In the genomic region with DNA sequence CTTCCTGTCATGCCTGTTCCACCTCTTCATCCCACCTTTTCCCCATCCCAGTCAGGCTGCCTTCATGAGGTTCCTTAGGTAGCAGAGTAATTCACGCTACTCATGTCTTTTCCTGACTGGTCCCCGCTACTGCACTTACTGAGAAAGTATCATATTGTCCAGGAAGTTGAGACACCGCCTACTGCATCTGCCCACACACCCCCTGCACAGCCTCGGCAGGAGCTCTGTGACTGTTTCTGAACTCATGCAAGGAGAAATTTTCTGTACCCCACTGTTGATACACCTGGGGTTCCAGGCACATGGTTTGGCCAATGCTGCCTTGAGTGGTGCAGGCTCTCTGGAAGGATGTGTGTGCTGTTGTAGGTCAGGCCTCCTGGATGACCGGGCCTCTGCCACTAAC, we compare ENCODE assay signal across 12 cellular contexts. TPM values are rescaled to one million over a fixed set of nuclear protein-coding genes. Genes with fewer than 3 reads are reported as not detected.
DNase-seq lines count a peak whose midpoint lies in the region; ATAC-seq, FAIRE-seq and TF ChIP-seq lines count a peak whose summit lies in the region.
"Had no signal": no experiment of that assay in that cellular context is flagged by ENCODE, and none has a peak within 500 bp of the region (broad histone marks: within the 10 kb centered on the region; RNA-seq: fewer than 3 reads in every experiment).

No MANE protein-coding gene starts in this region.

- H3K4me2 ChIP-seq in HepG2 (ENCODE audit: low read depth, low read length), result no peak overlapping the region

- 98% methylated on average over 5 of the region's 5 CpGs for WGBS in HepG2 (ENCODE audit: low lambda C conversion rate)

- H3K36me3 ChIP-seq in HepG2 (replicated peaks in 1 of 2; ENCODE audit: control insufficient read depth in 1 of 2, insufficient read depth in 2 of 2, low read length in 2 of 2), result peaks cover 2 to 41% of the 10 kb centered on the region in 2 experiments; a peak in 4 of 5 replicates

- no TSS peak for BruUV-seq in HepG2 (replicated peaks; lab: Mats Ljungman, UMichigan)

- intact Hi-C loops in HepG2 (cut with micrococcal nuclease; ENCODE audit: unreplicated experiment), result no loop called here

- TF ChIP-seq CTCF in HepG2 (CRISPR knock-in tag; IDR thresholded peaks at IDR 0.05), result no peak

- H3K27me3 ChIP-seq in HepG2 (ENCODE audit: control insufficient read depth in 1 of 2, insufficient read depth in 2 of 2, low read length in 2 of 2), result no peaks in the 10 kb centered on the region
- H3K27me3 ChIP-seq: transverse colon had no signal

- POLR2A ChIA-PET in HepG2 (lab: Yijun Ruan, JAX), result no interaction called here

- H3K4me1 ChIP-seq in HepG2 (ENCODE audit: insufficient read depth, low read length), result no peaks in the 10 kb centered on the region
- H3K4me1 ChIP-seq: transverse colon had no signal

- CTCF ChIA-PET in HepG2 (lab: Yijun Ruan, JAX; ENCODE audit: low intra/inter-chr PET ratio, low total read pairs), result no interaction called here

- no peak for TF ChIP-seq RAD21 in HepG2 (CRISPR knock-in tag; IDR thresholded peaks at IDR 0.05)

- no peak for FAIRE-seq in HepG2 (lab: Jason Lieb, UNC)

- H4K20me1 ChIP-seq in HepG2 (ENCODE audit: insufficient read depth, low read length), result no peaks in the 10 kb centered on the region

- H3K27ac ChIP-seq in HepG2 (ENCODE audit: extremely low read length, insufficient read depth, low read length), result no peak overlapping the region
- H3K27ac ChIP-seq: 22Rv1, GM23248, transverse colon had no signal

- H3K9me3 ChIP-seq in HepG2 (ENCODE audit: low read length), result no peaks in the 10 kb centered on the region
- H3K9me3 ChIP-seq: transverse colon had no signal

- no peak for TF ChIP-seq POLR2A in HepG2 (IDR thresholded peaks at IDR 0.05; ENCODE audit: insufficient read depth in 1 of 2, low read depth in 2 of 2, low read length in 2 of 2)

- H3K79me2 ChIP-seq in HepG2 (ENCODE audit: insufficient read depth, low read length), result no peaks in the 10 kb centered on the region

- peak in 3 of 4 experiments; percentile 4 to 13 (median 8) for DNase-seq in activated CD4-positive, CD25-positive, alpha-beta regulatory T cell (lab: John Stamatoyannopoulos, UW)
- DNase-seq in activated CD4-positive, CD25-positive, alpha-beta regulatory T cell treated with anti-CD3 and anti-CD28 coated beads, Interleukin-2, amount 50 U/mL, for 72 hours, result no peak
- peak; percentile 38 for DNase-seq in activated T-cell treated with anti-CD3 and anti-CD28 coated beads for 24 hours (ENCODE audit: low read depth)
- DNase-seq in effector CD8-positive, alpha-beta T cell (lab: John Stamatoyannopoulos, UW), result peak; percentile 3
- peak; percentile 65 to 67 for DNase-seq in stimulated activated CD8-positive, alpha-beta memory T cell treated with anti-CD3 and anti-CD28 coated beads, Interleukin-7, amount 100 ng/mL, for 4 hours (ENCODE audit: low read depth in 2 of 2)
- DNase-seq in HepG2 (ENCODE audit: low spot score), result no peak
- DNase-seq: NCI-H1417 treated with DMSO at 0.1 percent for 48 hours, transverse colon had no signal

- ATAC-seq in HepG2 (no peak), HG03045 (IDR thresholded peaks at IDR 0.05; ENCODE audit: unreplicated experiment) (no peak), GM21529 (IDR thresholded peaks at IDR 0.05; ENCODE audit: unreplicated experiment) (no peak)

- no peak overlapping the region for H3K9ac ChIP-seq in HepG2 (ENCODE audit: insufficient read depth, low read depth, low read length)
- H3K9ac ChIP-seq: GM23248 had no signal

- in situ Hi-C loops in HepG2 (cut with HindIII; ENCODE audit: extremely low pct_ligation_motif_present, low pct_unique_long_range_greater_than_20kb), result loop anchor here (25.0 kb wide), 1 partner anchor 458 kb away; no protein-coding TSS in a partner anchor

- TF ChIP-seq EP300 in HepG2 (IDR thresholded peaks at IDR 0.05; ENCODE audit: low read depth in 2 of 2, low read length in 2 of 2) (no peak), HepG2 (CRISPR knock-in tag; IDR thresholded peaks at IDR 0.05; ENCODE audit: borderline replicate concordance) (no peak)

- H2AFZ ChIP-seq in HepG2 (ENCODE audit: low read length), result no peak overlapping the region
- H2AFZ ChIP-seq: GM23248 had no signal

- H3K4me3 ChIP-seq in HepG2 (replicated peaks in 1 of 3; ENCODE audit: insufficient read depth in 1 of 3, low read depth in 2 of 3, low read length in 3 of 3), result no peak overlapping the region
- H3K4me3 ChIP-seq: GM23248, transverse colon had no signal

TF ChIP-seq in HepG2, 621 proteins besides CTCF, POLR2A, EP300 and RAD21 (continues in another document):
- TF ChIP-seq MAFK (conservative IDR thresholded peaks at IDR 0.05 in 1 of 2, IDR thresholded peaks at IDR 0.05 in 1 of 2; ENCODE audit: low read length in 2 of 2), result no peak
- no peak for TF ChIP-seq SALL1 (CRISPR knock-in tag; IDR thresholded peaks at IDR 0.05)
- TF ChIP-seq ZFP41 (CRISPR knock-in tag; IDR thresholded peaks at IDR 0.05; ENCODE audit: borderline replicate concordance), result no peak
- no peak for TF ChIP-seq ARNTL (CRISPR knock-in tag; IDR thresholded peaks at IDR 0.05)
- no peak for TF ChIP-seq ZNF660 (CRISPR knock-in tag; IDR thresholded peaks at IDR 0.05; ENCODE audit: borderline replicate concordance, low read depth)
- TF ChIP-seq ZNF367 (CRISPR knock-in tag; IDR thresholded peaks at IDR 0.05; ENCODE audit: borderline replicate concordance), result no peak
- TF ChIP-seq, protein P1, sequence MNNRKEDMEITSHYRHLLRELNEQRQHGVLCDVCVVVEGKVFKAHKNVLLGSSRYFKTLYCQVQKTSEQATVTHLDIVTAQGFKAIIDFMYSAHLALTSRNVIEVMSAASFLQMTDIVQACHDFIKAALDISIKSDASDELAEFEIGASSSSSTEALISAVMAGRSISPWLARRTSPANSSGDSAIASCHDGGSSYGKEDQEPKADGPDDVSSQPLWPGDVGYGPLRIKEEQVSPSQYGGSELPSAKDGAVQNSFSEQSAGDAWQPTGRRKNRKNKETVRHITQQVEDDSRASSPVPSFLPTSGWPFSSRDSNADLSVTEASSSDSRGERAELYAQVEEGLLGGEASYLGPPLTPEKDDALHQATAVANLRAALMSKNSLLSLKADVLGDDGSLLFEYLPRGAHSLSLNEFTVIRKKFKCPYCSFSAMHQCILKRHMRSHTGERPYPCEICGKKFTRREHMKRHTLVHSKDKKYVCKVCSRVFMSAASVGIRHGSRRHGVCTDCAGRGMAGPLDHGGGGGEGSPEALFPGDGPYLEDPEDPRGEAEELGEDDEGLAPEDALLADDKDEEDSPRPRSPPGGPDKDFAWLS (CRISPR knock-in tag; IDR thresholded peaks at IDR 0.05; ENCODE audit: borderline replicate concordance), result no peak

RNA-seq across cellular contexts. Expression of a gene that starts 39.6 kb away (rescaled TPM):
- total RNA-seq in HepG2 (2016; rRNA removed; fragmentation: Illumina TruSeq; extraction: Trizol), result 33.9 and 60.6 TPM in 2 replicates
- 13.5 and 15.3 TPM in 2 replicates for total RNA-seq in HepG2 (2016; cell fraction: cytosol; rRNA removed; fragmentation: Illumina TruSeq; extraction: Trizol; ENCODE audit: low read depth)
- 33.1 and 59.0 TPM in 2 replicates for total RNA-seq in HepG2 (2016; cell fraction: insoluble cytoplasmic fraction; rRNA removed; fragmentation: Illumina TruSeq; extraction: Trizol)
- total RNA-seq in HepG2 (2016; cell fraction: membrane; rRNA removed; fragmentation: Illumina TruSeq; extraction: Trizol), result 28.0 and 31.0 TPM in 2 replicates
- 34.3 and 39.3 TPM in 2 replicates for total RNA-seq in HepG2 (2016; cell fraction: nucleus; rRNA removed; fragmentation: Illumina TruSeq; extraction: Trizol)
- 22.8 and 29.6 TPM in 2 replicates for polyA plus RNA-seq in HepG2 (2011; rRNA removed)
- 26.0 and 26.1 TPM in 2 replicates for polyA plus RNA-seq in HepG2 (2011; cell fraction: cytosol; rRNA removed)
- 19.1 and 19.8 TPM in 2 replicates for polyA plus RNA-seq in HepG2 (2011; cell fraction: nucleus; rRNA removed)
- polyA plus RNA-seq in HepG2 (2012), result 25.8 and 41.0 TPM in 2 replicates
- polyA plus RNA-seq in HepG2 (2016; cell fraction: cytosol; fragmentation: Illumina TruSeq; extraction: Trizol; ENCODE audit: low read depth), result 27.4 and 28.1 TPM in 2 replicates
- 117 and 118 TPM in 2 replicates for polyA plus RNA-seq in HepG2 (2016; cell fraction: insoluble cytoplasmic fraction; fragmentation: Illumina TruSeq; extraction: Trizol; ENCODE audit: low read depth)
- polyA plus RNA-seq in HepG2 (2016; cell fraction: membrane; fragmentation: Illumina TruSeq; extraction: Trizol; ENCODE audit: low read depth), result 41.4 and 43.3 TPM in 2 replicates
- 77.4 and 77.9 TPM in 2 replicates for polyA plus RNA-seq in HepG2 (2016; cell fraction: nucleus; fragmentation: Illumina TruSeq; extraction: Trizol; ENCODE audit: insufficient read depth, low read depth)
- 28.2 and 43.6 TPM in 2 replicates for polyA minus RNA-seq in HepG2 (2011; rRNA and poly(A)+ RNA removed; ENCODE audit: low replicate concordance)
- polyA minus RNA-seq in HepG2 (2011; cell fraction: cytosol; rRNA and poly(A)+ RNA removed), result 21.1 and 29.5 TPM in 2 replicates
- 17.5 and 18.6 TPM in 2 replicates for polyA minus RNA-seq in HepG2 (2011; cell fraction: nucleus; rRNA and poly(A)+ RNA removed)

Comparison
In these comparisons a context has a peak if more than half of its experiments do, and no peak if none do; other contexts are left out.
1. DNase-seq: peak in activated CD4-positive, CD25-positive, alpha-beta regulatory T cell (3 of 4), activated T-cell treated with anti-CD3 and anti-CD28 coated beads for 24 hours (single experiment), effector CD8-positive, alpha-beta T cell (single experiment) and stimulated activated CD8-positive, alpha-beta memory T cell treated with anti-CD3 and anti-CD28 coated beads, Interleukin-7, amount 100 ng/mL, for 4 hours (2 of 2); none in activated CD4-positive, CD25-positive, alpha-beta regulatory T cell treated with anti-CD3 and anti-CD28 coated beads, Interleukin-2, amount 50 U/mL, for 72 hours (single experiment) and HepG2 (single experiment).